ENCODE assay signal across 10 cellular contexts in genomic region chr3:11508346-11509174, GRCh38.
DNase-seq lines count a peak whose midpoint lies in the region; ATAC-seq and TF ChIP-seq lines count a peak whose summit lies in the region.
"Had no signal": no experiment of that assay in that cellular context is flagged by ENCODE, and none has a peak within 500 bp of the region (broad histone marks: within the 10 kb centered on the region; RNA-seq: fewer than 3 reads in every experiment).

No MANE protein-coding gene starts in this region.

- ATAC-seq in GM21390 (IDR thresholded peaks at IDR 0.05; ENCODE audit: unreplicated experiment) = no peak

- 63 to 66% methylated on average over 5 of the region's 5 CpGs for WGBS in esophagus, 2 donors
- 53% methylated on average over 5 of the region's 5 CpGs for WGBS in urinary bladder

- TF ChIP-seq CTCF in nephron progenitor cell (IDR thresholded peaks at IDR 0.05) = no peak

- peak overlapping the region; percentile 74 for H3K4me3 Mint-ChIP-seq in nephron progenitor cell
- H3K4me3 Mint-ChIP-seq: activated CD4-positive, alpha-beta T cell treated with anti-CD3 and anti-CD28 coated beads, Interleukin-2, amount 10 ng/mL, durations not matched to agents 7 days and 5 days had no signal

- H3K27ac ChIP-seq in esophagus (ENCODE audit: low read depth in 2 of 2, low read length in 1 of 2) (peak overlapping the region; percentile 20 to 58), urinary bladder (ENCODE audit: low read depth) (peak overlapping the region; percentile 35)

- no peaks in the 10 kb centered on the region for H3K9me3 ChIP-seq in esophagus (ENCODE audit: control insufficient read depth in 2 of 2, insufficient read depth in 1 of 2, low read depth in 1 of 2, low read length in 1 of 2)
- H3K9me3 ChIP-seq: MG63 had no signal

- no peaks in the 10 kb centered on the region for H3K27me3 ChIP-seq in esophagus (ENCODE audit: control insufficient read depth in 1 of 2, insufficient read depth in 2 of 2, low read length in 2 of 2)
- H3K27me3 ChIP-seq: MG63 had no signal

- H3K4me3 ChIP-seq in esophagus (ENCODE audit: low read depth in 1 of 2, low read length in 2 of 2) (no peak overlapping the region), urinary bladder (ENCODE audit: low read depth, low read length) (no peak overlapping the region)
- H3K4me3 ChIP-seq: MG63 had no signal

- H3K36me3 Mint-ChIP-seq in nephron progenitor cell (ENCODE audit: low read depth) = peaks cover 14% of the 10 kb centered on the region

- H3K27ac Mint-ChIP-seq in nephron progenitor cell = peak overlapping the region; percentile 96
- H3K27ac Mint-ChIP-seq: activated CD4-positive, alpha-beta T cell treated with anti-CD3 and anti-CD28 coated beads, Interleukin-2, amount 10 ng/mL, durations not matched to agents 7 days and 5 days had no signal

- H3K36me3 ChIP-seq in esophagus (ENCODE audit: control insufficient read depth in 2 of 2, insufficient read depth in 2 of 2, low read length in 1 of 2) = no peaks in the 10 kb centered on the region
- no peaks in the 10 kb centered on the region for H3K36me3 ChIP-seq in urinary bladder (ENCODE audit: insufficient read depth)
- H3K36me3 ChIP-seq: MG63 had no signal

- H3K4me1 Mint-ChIP-seq in nephron progenitor cell = peaks cover 65% of the 10 kb centered on the region

- H3K4me1 ChIP-seq in esophagus (ENCODE audit: control insufficient read depth in 2 of 2, insufficient read depth in 2 of 2, low read length in 1 of 2) (no peaks in the 10 kb centered on the region), urinary bladder (ENCODE audit: insufficient read depth) (no peaks in the 10 kb centered on the region)

- no peaks in the 10 kb centered on the region for H3K27me3 Mint-ChIP-seq in nephron progenitor cell (ENCODE audit: low read depth, poor library complexity)
- H3K27me3 Mint-ChIP-seq: activated CD4-positive, alpha-beta T cell treated with anti-CD3 and anti-CD28 coated beads, Interleukin-2, amount 10 ng/mL, durations not matched to agents 7 days and 5 days had no signal

- DNase-seq in NCI-H510A treated with DMSO at 0.1 percent for 48 hours (lab: John Stamatoyannopoulos, UW) (peak; percentile 18), NCI-H510A (lab: John Stamatoyannopoulos, UW) (no peak), nephron progenitor cell (no peak), NCI-H146 treated with DMSO at 0.1 percent for 48 hours (lab: John Stamatoyannopoulos, UW; ENCODE audit: unreplicated experiment) (no peak), NCI-H446 treated with DMSO at 0.1 percent for 48 hours (lab: John Stamatoyannopoulos, UW) (no peak)
- DNase-seq: activated CD4-positive, alpha-beta T cell treated with anti-CD3 and anti-CD28 coated beads, Interleukin-2, amount 10 ng/mL, durations not matched to agents 7 days and 5 days had no signal

- H3K9me3 Mint-ChIP-seq in nephron progenitor cell = peaks cover 13% of the 10 kb centered on the region
